Comparison of ENCODE assay signal across 1 cellular context in the genomic region with DNA sequence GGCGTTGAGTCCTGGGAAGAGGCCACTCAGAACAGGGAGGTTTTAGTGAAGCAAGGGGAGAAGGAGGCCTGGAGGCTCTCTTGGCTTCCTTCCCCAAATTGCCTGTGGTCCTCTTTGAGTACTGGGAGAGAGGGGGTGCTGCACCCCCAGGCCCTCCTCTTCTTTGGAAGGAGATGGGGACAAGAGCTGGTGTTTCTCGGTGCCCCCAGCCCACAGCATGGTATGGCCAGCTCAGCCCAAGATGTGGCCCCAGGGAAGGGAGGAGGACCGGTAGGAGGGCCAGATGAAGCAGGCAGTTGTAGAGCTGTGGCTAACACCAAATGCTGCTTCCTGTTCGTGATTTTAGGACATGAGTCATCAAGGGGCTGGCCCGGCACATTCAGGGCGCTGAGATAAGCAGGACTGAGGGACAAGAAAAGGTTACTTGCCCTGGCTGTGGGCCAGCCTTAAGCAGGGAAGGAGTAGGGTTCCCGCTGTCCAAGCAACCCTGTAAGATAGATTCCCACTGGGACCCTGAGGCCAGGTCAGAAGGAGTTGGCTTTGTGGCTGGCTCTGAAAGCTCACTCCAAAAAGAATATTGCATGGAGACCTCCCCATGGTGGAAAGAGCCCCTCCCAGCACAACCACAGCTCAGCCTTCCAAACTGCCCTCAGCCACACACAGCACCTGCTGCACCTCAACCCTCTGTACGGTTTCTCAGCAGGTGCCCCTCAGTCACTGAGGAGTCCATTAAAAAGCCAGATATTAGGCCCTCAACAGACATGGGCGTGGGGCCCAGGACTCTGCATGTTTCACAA.
TF ChIP-seq lines count a peak whose summit lies in the region.

No MANE protein-coding gene starts in this region.

TF ChIP-seq in K562, 482 proteins besides CTCF, POLR2A, EP300 and RAD21 (continued from another document and continues in another):
- TF ChIP-seq, protein P1, sequence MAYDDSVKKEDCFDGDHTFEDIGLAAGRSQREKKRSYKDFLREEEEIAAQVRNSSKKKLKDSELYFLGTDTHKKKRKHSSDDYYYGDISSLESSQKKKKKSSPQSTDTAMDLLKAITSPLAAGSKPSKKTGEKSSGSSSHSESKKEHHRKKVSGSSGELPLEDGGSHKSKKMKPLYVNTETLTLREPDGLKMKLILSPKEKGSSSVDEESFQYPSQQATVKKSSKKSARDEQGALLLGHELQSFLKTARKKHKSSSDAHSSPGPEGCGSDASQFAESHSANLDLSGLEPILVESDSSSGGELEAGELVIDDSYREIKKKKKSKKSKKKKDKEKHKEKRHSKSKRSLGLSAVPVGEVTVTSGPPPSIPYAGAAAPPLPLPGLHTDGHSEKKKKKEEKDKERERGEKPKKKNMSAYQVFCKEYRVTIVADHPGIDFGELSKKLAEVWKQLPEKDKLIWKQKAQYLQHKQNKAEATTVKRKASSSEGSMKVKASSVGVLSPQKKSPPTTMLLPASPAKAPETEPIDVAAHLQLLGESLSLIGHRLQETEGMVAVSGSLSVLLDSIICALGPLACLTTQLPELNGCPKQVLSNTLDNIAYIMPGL (CRISPR knock-in tag; IDR thresholded peaks at IDR 0.05) = no peak
- no peak for TF ChIP-seq ILK (tag; IDR thresholded peaks at IDR 0.05; ENCODE audit: borderline replicate concordance, low read depth)
- no peak for TF ChIP-seq HDAC6 (IDR thresholded peaks at IDR 0.05; ENCODE audit: low read depth, low read length)
- peak; percentile 35; the same call in 1 of the 2 replicates for TF ChIP-seq FOXK1 (CRISPR knock-in tag; IDR thresholded peaks at IDR 0.05; ENCODE audit: borderline replicate concordance)
- TF ChIP-seq MTA3 (IDR thresholded peaks at IDR 0.05; ENCODE audit: borderline replicate concordance) = peak; percentile 91; the same call in 1 of the 2 replicates
- TF ChIP-seq SMARCA5 (IDR thresholded peaks at IDR 0.05) = no peak
- TF ChIP-seq, protein P2, sequence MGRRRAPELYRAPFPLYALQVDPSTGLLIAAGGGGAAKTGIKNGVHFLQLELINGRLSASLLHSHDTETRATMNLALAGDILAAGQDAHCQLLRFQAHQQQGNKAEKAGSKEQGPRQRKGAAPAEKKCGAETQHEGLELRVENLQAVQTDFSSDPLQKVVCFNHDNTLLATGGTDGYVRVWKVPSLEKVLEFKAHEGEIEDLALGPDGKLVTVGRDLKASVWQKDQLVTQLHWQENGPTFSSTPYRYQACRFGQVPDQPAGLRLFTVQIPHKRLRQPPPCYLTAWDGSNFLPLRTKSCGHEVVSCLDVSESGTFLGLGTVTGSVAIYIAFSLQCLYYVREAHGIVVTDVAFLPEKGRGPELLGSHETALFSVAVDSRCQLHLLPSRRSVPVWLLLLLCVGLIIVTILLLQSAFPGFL (CRISPR knock-in tag; IDR thresholded peaks at IDR 0.05) = no peak
- TF ChIP-seq TCF3 (CRISPR knock-in tag; IDR thresholded peaks at IDR 0.05) = peak; percentile 93
- TF ChIP-seq, protein P3, sequence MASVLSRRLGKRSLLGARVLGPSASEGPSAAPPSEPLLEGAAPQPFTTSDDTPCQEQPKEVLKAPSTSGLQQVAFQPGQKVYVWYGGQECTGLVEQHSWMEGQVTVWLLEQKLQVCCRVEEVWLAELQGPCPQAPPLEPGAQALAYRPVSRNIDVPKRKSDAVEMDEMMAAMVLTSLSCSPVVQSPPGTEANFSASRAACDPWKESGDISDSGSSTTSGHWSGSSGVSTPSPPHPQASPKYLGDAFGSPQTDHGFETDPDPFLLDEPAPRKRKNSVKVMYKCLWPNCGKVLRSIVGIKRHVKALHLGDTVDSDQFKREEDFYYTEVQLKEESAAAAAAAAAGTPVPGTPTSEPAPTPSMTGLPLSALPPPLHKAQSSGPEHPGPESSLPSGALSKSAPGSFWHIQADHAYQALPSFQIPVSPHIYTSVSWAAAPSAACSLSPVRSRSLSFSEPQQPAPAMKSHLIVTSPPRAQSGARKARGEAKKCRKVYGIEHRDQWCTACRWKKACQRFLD (CRISPR knock-in tag; IDR thresholded peaks at IDR 0.05) = no peak
- no peak for TF ChIP-seq ATF1 (CRISPR knock-in tag; IDR thresholded peaks at IDR 0.05)
- TF ChIP-seq ATF1 (tag; IDR thresholded peaks at IDR 0.05) = peak; percentile 83
- TF ChIP-seq, protein P4, sequence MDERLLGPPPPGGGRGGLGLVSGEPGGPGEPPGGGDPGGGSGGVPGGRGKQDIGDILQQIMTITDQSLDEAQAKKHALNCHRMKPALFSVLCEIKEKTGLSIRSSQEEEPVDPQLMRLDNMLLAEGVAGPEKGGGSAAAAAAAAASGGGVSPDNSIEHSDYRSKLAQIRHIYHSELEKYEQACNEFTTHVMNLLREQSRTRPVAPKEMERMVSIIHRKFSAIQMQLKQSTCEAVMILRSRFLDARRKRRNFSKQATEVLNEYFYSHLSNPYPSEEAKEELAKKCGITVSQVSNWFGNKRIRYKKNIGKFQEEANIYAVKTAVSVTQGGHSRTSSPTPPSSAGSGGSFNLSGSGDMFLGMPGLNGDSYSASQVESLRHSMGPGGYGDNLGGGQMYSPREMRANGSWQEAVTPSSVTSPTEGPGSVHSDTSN (CRISPR knock-in tag; IDR thresholded peaks at IDR 0.05; ENCODE audit: low read depth) = no peak
- TF ChIP-seq, protein P4 (tag; conservative IDR thresholded peaks at IDR 0.05; ENCODE audit: low read depth) = no peak
- no peak for TF ChIP-seq CAMTA2 (CRISPR knock-in tag; conservative IDR thresholded peaks at IDR 0.05)
- TF ChIP-seq MEIS2 (IDR thresholded peaks at IDR 0.05; ENCODE audit: partially characterized antibody) = peak; percentile 63
- peak; percentile 75 for TF ChIP-seq MAFK (IDR thresholded peaks at IDR 0.05; ENCODE audit: low read length)
- TF ChIP-seq KDM4B (IDR thresholded peaks at IDR 0.05; ENCODE audit: borderline replicate concordance in 2 of 2, low read depth in 1 of 2) = no peak
- 0 out of 2 replicates have a peak, but pooled peaks have one; percentile 48 for TF ChIP-seq CREB1 (IDR thresholded peaks at IDR 0.05)
- no peak for TF ChIP-seq CREB1 (CRISPR knock-in tag; IDR thresholded peaks at IDR 0.05)
- no peak for TF ChIP-seq FUS (optimal IDR thresholded peaks at IDR 0.05; ENCODE audit: low read depth, low read length)
- TF ChIP-seq, protein P5, sequence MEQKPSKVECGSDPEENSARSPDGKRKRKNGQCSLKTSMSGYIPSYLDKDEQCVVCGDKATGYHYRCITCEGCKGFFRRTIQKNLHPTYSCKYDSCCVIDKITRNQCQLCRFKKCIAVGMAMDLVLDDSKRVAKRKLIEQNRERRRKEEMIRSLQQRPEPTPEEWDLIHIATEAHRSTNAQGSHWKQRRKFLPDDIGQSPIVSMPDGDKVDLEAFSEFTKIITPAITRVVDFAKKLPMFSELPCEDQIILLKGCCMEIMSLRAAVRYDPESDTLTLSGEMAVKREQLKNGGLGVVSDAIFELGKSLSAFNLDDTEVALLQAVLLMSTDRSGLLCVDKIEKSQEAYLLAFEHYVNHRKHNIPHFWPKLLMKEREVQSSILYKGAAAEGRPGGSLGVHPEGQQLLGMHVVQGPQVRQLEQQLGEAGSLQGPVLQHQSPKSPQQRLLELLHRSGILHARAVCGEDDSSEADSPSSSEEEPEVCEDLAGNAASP (IDR thresholded peaks at IDR 0.05) = no peak
- no peak for TF ChIP-seq NFXL1 (CRISPR knock-in tag; IDR thresholded peaks at IDR 0.05)
- no peak for TF ChIP-seq PCBP1 (IDR thresholded peaks at IDR 0.05; ENCODE audit: low read depth, low read length, poor library complexity, severe bottlenecking)
- TF ChIP-seq ZFPM2 (CRISPR knock-in tag; IDR thresholded peaks at IDR 0.05) = no peak
- TF ChIP-seq SIRT6 (IDR thresholded peaks at IDR 0.05; ENCODE audit: low read depth, low read length) = no peak
- no peak for TF ChIP-seq MCM3 (IDR thresholded peaks at IDR 0.05)
- 0 out of 2 replicates have a peak, but pooled peaks have one; percentile 31 for TF ChIP-seq E2F3 (CRISPR knock-in tag; IDR thresholded peaks at IDR 0.05)
- TF ChIP-seq, protein P6, sequence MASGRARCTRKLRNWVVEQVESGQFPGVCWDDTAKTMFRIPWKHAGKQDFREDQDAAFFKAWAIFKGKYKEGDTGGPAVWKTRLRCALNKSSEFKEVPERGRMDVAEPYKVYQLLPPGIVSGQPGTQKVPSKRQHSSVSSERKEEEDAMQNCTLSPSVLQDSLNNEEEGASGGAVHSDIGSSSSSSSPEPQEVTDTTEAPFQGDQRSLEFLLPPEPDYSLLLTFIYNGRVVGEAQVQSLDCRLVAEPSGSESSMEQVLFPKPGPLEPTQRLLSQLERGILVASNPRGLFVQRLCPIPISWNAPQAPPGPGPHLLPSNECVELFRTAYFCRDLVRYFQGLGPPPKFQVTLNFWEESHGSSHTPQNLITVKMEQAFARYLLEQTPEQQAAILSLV (tag; IDR thresholded peaks at IDR 0.05) = no peak
- TF ChIP-seq, protein P7, sequence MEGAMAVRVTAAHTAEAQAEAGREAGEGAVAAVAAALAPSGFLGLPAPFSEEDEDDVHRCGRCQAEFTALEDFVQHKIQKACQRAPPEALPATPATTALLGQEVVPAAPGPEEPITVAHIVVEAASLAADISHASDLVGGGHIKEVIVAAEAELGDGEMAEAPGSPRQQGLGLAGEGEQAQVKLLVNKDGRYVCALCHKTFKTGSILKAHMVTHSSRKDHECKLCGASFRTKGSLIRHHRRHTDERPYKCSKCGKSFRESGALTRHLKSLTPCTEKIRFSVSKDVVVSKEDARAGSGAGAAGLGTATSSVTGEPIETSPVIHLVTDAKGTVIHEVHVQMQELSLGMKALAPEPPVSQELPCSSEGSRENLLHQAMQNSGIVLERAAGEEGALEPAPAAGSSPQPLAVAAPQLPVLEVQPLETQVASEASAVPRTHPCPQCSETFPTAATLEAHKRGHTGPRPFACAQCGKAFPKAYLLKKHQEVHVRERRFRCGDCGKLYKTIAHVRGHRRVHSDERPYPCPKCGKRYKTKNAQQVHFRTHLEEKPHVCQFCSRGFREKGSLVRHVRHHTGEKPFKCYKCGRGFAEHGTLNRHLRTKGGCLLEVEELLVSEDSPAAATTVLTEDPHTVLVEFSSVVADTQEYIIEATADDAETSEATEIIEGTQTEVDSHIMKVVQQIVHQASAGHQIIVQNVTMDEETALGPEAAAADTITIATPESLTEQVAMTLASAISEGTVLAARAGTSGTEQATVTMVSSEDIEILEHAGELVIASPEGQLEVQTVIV (CRISPR knock-in tag; IDR thresholded peaks at IDR 0.05; ENCODE audit: borderline replicate concordance) = no peak
- TF ChIP-seq, protein P8, sequence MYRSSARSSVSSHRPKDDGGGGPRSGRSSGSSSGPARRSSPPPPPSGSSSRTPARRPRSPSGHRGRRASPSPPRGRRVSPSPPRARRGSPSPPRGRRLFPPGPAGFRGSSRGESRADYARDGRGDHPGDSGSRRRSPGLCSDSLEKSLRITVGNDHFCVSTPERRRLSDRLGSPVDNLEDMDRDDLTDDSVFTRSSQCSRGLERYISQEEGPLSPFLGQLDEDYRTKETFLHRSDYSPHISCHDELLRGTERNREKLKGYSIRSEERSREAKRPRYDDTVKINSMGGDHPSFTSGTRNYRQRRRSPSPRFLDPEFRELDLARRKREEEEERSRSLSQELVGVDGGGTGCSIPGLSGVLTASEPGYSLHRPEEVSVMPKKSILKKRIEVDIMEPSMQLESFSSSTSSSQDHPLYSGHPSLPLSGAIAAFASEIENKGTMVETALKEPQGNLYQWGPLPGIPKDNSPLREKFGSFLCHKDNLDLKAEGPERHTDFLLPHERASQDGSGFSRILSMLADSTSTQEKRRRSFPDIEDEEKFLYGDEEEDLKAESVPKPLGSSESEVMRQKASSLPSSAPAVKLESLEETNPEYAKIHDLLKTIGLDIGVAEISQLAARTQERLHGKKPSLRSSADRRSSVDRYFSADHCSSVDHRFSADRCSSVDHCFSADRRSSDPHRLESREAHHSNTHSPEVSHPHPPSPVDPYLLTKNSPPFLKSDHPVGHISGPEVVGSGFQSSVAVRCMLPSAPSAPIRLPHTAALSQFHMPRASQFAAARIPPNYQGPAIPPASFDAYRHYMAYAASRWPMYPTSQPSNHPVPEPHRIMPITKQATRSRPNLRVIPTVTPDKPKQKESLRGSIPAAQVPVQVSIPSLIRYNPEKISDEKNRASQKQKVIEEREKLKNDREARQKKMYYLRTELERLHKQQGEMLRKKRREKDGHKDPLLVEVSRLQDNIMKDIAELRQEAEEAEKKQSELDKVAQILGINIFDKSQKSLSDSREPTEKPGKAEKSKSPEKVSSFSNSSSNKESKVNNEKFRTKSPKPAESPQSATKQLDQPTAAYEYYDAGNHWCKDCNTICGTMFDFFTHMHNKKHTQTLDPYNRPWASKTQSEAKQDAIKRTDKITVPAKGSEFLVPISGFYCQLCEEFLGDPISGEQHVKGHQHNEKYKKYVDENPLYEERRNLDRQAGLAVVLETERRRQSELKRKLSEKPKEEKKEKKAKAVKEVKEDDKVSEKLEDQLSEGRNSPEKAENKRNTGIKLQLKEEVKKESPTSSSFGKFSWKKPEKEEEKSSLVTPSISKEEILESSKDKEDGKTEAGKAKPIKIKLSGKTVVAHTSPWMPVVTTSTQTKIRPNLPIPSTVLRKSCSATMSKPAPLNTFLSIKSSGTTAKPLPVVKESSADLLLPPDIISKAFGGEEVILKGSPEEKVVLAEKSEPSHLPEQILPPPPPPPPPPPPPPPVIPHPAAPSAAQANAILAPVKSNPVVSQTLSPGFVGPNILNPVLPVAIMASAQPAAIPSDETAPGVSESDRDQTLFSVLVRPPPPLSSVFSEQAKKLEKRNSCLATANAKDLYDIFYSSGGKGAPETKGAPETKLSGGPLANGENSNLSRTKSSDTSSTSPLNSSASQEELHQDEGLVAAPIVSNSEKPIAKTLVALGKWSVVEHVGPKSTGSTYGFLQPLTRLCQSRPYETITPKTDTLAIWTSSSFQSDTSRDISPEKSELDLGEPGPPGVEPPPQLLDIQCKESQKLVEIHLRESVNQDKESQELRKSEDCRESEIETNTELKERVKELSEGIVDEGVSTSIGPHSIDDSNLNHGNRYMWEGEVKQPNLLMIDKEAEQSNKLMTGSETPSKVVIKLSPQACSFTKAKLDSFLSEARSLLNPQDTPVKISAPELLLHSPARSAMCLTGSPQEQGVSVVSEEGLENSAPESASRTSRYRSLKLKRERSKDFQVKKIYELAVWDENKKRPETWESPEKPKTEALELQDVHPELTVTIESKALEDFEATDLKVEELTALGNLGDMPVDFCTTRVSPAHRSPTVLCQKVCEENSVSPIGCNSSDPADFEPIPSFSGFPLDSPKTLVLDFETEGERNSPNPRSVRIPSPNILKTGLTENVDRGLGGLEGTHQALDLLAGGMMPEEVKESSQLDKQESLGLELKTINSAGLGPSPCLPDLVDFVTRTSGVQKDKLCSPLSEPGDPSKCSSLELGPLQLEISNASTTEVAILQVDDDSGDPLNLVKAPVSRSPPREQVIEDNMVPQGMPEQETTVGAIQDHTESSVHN (IDR thresholded peaks at IDR 0.05; ENCODE audit: borderline replicate concordance in 1 of 2, low read depth in 1 of 2) = peak in 1 of 2 experiments; percentile 80; a peak in 2 of 4 replicates
- TF ChIP-seq ZKSCAN1 (IDR thresholded peaks at IDR 0.05; ENCODE audit: low read depth, low read length) = peak; percentile 89
